1 cellular context compared by ENCODE assay signal in genomic region chr3:14602804-14603644, GRCh38.
TF ChIP-seq lines count a peak whose summit lies in the region.

No MANE protein-coding gene starts in this region.

TF ChIP-seq in SK-N-SH, 30 proteins besides CTCF, POLR2A, EP300 and RAD21 (continued from another document):
- no peak for TF ChIP-seq REST (IDR thresholded peaks at IDR 0.05; ENCODE audit: low read depth, low read length)
- no peak for TF ChIP-seq EZH2phosphoT487 (IDR thresholded peaks at IDR 0.05; ENCODE audit: borderline replicate concordance, low read depth)
- no peak for TF ChIP-seq MXI1 (IDR thresholded peaks at IDR 0.05; ENCODE audit: low read depth, low read length)
- no peak for TF ChIP-seq TEAD4 (IDR thresholded peaks at IDR 0.05; ENCODE audit: borderline replicate concordance, insufficient read depth)
